Comparison of ENCODE assay signal across 10 cellular contexts in genomic region chr20:25669826-25670422, GRCh38. TPM values are rescaled to one million over a fixed set of nuclear protein-coding genes. Genes with fewer than 3 reads are reported as not detected.
DNase-seq lines count a peak whose midpoint lies in the region; ATAC-seq and TF ChIP-seq lines count a peak whose summit lies in the region.
"Had no signal": no experiment of that assay in that cellular context is flagged by ENCODE, and none has a peak within 500 bp of the region (broad histone marks: within the 10 kb centered on the region; RNA-seq: fewer than 3 reads in every experiment).

No MANE protein-coding gene starts in this region.

- H3K9me3 ChIP-seq in HCT116 (ENCODE audit: control insufficient read depth in 1 of 2, insufficient read depth in 1 of 2, low read depth in 1 of 2, low read length in 2 of 2) (no peaks in the 10 kb centered on the region), RWPE2 (ENCODE audit: severe bottlenecking) (no peaks in the 10 kb centered on the region), right cardiac atrium (ENCODE audit: control insufficient read depth, low read length) (no peaks in the 10 kb centered on the region)

- H3K4me2 ChIP-seq in HCT116 (ENCODE audit: low read length): no peak overlapping the region

- no peak for TF ChIP-seq POLR2A in HCT116 (IDR thresholded peaks at IDR 0.05; ENCODE audit: borderline replicate concordance, extremely low read depth, insufficient read depth, insufficient read length)

- ATAC-seq in HCT116 (peak; percentile 67), RWPE2 (ENCODE audit: low read depth) (peak; percentile 94), sciatic nerve (peak; percentile 41), right cardiac atrium (no peak)
- ATAC-seq: effector memory CD8-positive, alpha-beta T cell had no signal

- H3K27me3 ChIP-seq in HCT116 (ENCODE audit: insufficient read depth, low read length) (no peaks in the 10 kb centered on the region), RWPE2 (ENCODE audit: insufficient read depth, poor library complexity, severe bottlenecking) (no peaks in the 10 kb centered on the region), right cardiac atrium (ENCODE audit: control insufficient read depth, insufficient read depth) (no peaks in the 10 kb centered on the region)

- POLR2A ChIA-PET in HCT116 (lab: Charles Lee): no interaction called here

- TF ChIP-seq RAD21 in HCT116 (IDR thresholded peaks at IDR 0.05; ENCODE audit: low read depth): no peak

- H3K4me3 ChIP-seq in HCT116 (replicated peaks in 1 of 2; ENCODE audit: low read depth in 1 of 2, low read length in 2 of 2): no peak overlapping the region
- no peak overlapping the region for H3K4me3 ChIP-seq in RWPE2 (ENCODE audit: severe bottlenecking)
- no peak overlapping the region for H3K4me3 ChIP-seq in right cardiac atrium (ENCODE audit: low read length)

- H3K4me1 ChIP-seq in HCT116 (ENCODE audit: control insufficient read depth in 1 of 2, insufficient read depth in 2 of 2, low read length in 2 of 2) (no peaks in the 10 kb centered on the region), RWPE2 (ENCODE audit: insufficient read depth, poor library complexity, severe bottlenecking) (peaks cover 9% of the 10 kb centered on the region), right cardiac atrium (ENCODE audit: control insufficient read depth, insufficient read depth, low read length) (no peaks in the 10 kb centered on the region)

- no peaks in the 10 kb centered on the region for H3K9me2 ChIP-seq in HCT116 (ENCODE audit: insufficient read depth)

- no peak overlapping the region for H2AFZ ChIP-seq in HCT116 (ENCODE audit: low read depth, low read length, poor library complexity, severe bottlenecking)

- CTCF ChIA-PET in HCT116 (lab: Charles Lee): no interaction called here

- H3K9ac ChIP-seq in HCT116 (ENCODE audit: low read length): no peak overlapping the region

- intact Hi-C loops in HCT116 (cut with micrococcal nuclease): no loop called here
- intact Hi-C loops in sciatic nerve (cut with DNase I): no loop called here
- intact Hi-C loops in right cardiac atrium (cut with DNase I): no loop called here

- H3K36me3 ChIP-seq in HCT116 (ENCODE audit: control insufficient read depth in 1 of 2, insufficient read depth in 2 of 2, low read length in 2 of 2) (peaks cover 5 to 8% of the 10 kb centered on the region in 2 experiments; a peak in 3 of 4 replicates), RWPE2 (ENCODE audit: low read depth) (peaks cover 19% of the 10 kb centered on the region)

- no peaks in the 10 kb centered on the region for H3K79me2 ChIP-seq in HCT116 (ENCODE audit: insufficient read depth, low read length)

- 71% methylated on average over 7 of the region's 7 CpGs for WGBS in right cardiac atrium

- RAD21 ChIA-PET in HCT116 (lab: Charles Lee; ENCODE audit: low non-redundant PET in 1 of 2, low total read pairs in 2 of 2, uncharacterized antibody in 2 of 2, unreplicated experiment in 2 of 2): no interaction called here

- peak in 2 of 3 experiments; percentile 24 to 30; a peak in 2 of 6 replicates for TF ChIP-seq CTCF in HCT116 (IDR thresholded peaks at IDR 0.05 in 2 of 3, conservative IDR thresholded peaks at IDR 0.05 in 1 of 3; ENCODE audit: borderline replicate concordance in 1 of 3, insufficient read depth in 1 of 3, low read depth in 2 of 3, low read length in 2 of 3)
- peak; percentile 32 for TF ChIP-seq CTCF in RWPE2 (IDR thresholded peaks at IDR 0.05; ENCODE audit: poor library complexity, severe bottlenecking)

- no peak overlapping the region for H3K27ac ChIP-seq in HCT116 (ENCODE audit: low read depth, low read length)
- peak overlapping the region; percentile 52 for H3K27ac ChIP-seq in RWPE2 (ENCODE audit: poor library complexity, severe bottlenecking)
- no peak overlapping the region for H3K27ac ChIP-seq in right cardiac atrium (ENCODE audit: low read length)

- no peak for DNase-seq in HCT116 (ENCODE audit: low read depth, low spot score)
- DNase-seq in RWPE2 (ENCODE audit: low spot score): peak; percentile 73
- peak; percentile 90 for DNase-seq in fibroblast of peridontal ligament (ENCODE audit: extremely low read depth)
- DNase-seq in sciatic nerve (ENCODE audit: low spot score): no peak
- DNase-seq in right cardiac atrium: no peak
- DNase-seq in NCI-H2171 treated with DMSO at 0.1 percent for 48 hours (lab: John Stamatoyannopoulos, UW): no peak
- DNase-seq in NCI-H2081 treated with DMSO at 0.1 percent for 48 hours (lab: John Stamatoyannopoulos, UW): no peak
- DNase-seq: activated effector memory CD4-positive, alpha-beta T cell treated with anti-CD3 and anti-CD28 coated beads, Interleukin-2, amount 50 U/mL, for 16 hours; effector memory CD8-positive, alpha-beta T cell; NCI-H526 had no signal

- no peaks in the 10 kb centered on the region for H4K20me1 ChIP-seq in HCT116 (ENCODE audit: insufficient read depth)

- no TSS peak for BruUV-seq in HCT116 (replicated peaks; lab: Mats Ljungman, UMichigan)

TF ChIP-seq in HCT116, 20 proteins besides CTCF, POLR2A, EP300 and RAD21:
- no peak for TF ChIP-seq MAX (IDR thresholded peaks at IDR 0.05)
- TF ChIP-seq TCF7L2 (IDR thresholded peaks at IDR 0.05; ENCODE audit: borderline replicate concordance, extremely low read depth, insufficient read depth, insufficient read length): no peak
- no peak for TF ChIP-seq POLR2AphosphoS5 (IDR thresholded peaks at IDR 0.05; ENCODE audit: low read depth, low read length)
- TF ChIP-seq SP1 (IDR thresholded peaks at IDR 0.05; ENCODE audit: low read depth): no peak
- TF ChIP-seq JUND (IDR thresholded peaks at IDR 0.05): no peak
- TF ChIP-seq EZH2phosphoT487 (IDR thresholded peaks at IDR 0.05; ENCODE audit: borderline replicate concordance): no peak
- no peak for TF ChIP-seq ZNF274 (IDR thresholded peaks at IDR 0.05; ENCODE audit: low read depth, low read length)
- TF ChIP-seq YY1 (IDR thresholded peaks at IDR 0.05; ENCODE audit: extremely low read depth, insufficient replicate concordance, low read depth, low read length): no peak
- TF ChIP-seq FOSL1 (IDR thresholded peaks at IDR 0.05; ENCODE audit: low read depth): no peak
- no peak for TF ChIP-seq CEBPB (IDR thresholded peaks at IDR 0.05; ENCODE audit: low read depth)
- TF ChIP-seq EGR1 (IDR thresholded peaks at IDR 0.05; ENCODE audit: low read depth): no peak
- TF ChIP-seq ELF1 (IDR thresholded peaks at IDR 0.05; ENCODE audit: borderline replicate concordance, low read depth): no peak
- TF ChIP-seq REST (IDR thresholded peaks at IDR 0.05; ENCODE audit: low read depth): no peak
TF ChIP-seq in HCT116: peak in this region for 0.

RNA-seq across cellular contexts. Expression of gene ZNF337, which starts 26.7 kb away (rescaled TPM):
- total RNA-seq in HCT116 (2021; ENCODE audit: unreplicated experiment) (11.4 TPM), sciatic nerve (22.6 TPM), right cardiac atrium (10 to 100 TPM in 2 of 4 donors, 1 to 10 TPM in 2; 9.1 to 11.2 (median 9.8) TPM)
- polyA plus RNA-seq in HCT116 (2012): 8.4 and 8.9 TPM in 2 replicates
- polyA plus RNA-seq in right cardiac atrium: 6.3 TPM

RNA-seq across cellular contexts. Expression of gene NANP, which starts 46.1 kb away (rescaled TPM):
- total RNA-seq in HCT116 (2021; ENCODE audit: unreplicated experiment) (7.3 TPM), sciatic nerve (4.6 TPM), right cardiac atrium (1 to 10 TPM; 3.5 to 5.1 (median 4.2) TPM)
- 2.5 and 3.1 TPM in 2 replicates for polyA plus RNA-seq in HCT116 (2012)
- polyA plus RNA-seq in right cardiac atrium: 1.8 TPM

Comparison
In these comparisons a context has a peak if more than half of its experiments do, and no peak if none do; other contexts are left out.
1. ATAC-seq: peak in HCT116 (single experiment), RWPE2 (single experiment) and sciatic nerve (single experiment); none in right cardiac atrium (0 of 2).
2. DNase-seq: peak in RWPE2 (single experiment) and fibroblast of peridontal ligament (single experiment); none in HCT116 (single experiment), sciatic nerve (single experiment), right cardiac atrium (0 of 3), NCI-H2171 treated with DMSO at 0.1 percent for 48 hours (single experiment) and NCI-H2081 treated with DMSO at 0.1 percent for 48 hours (single experiment).